17 cellular contexts compared by ENCODE assay signal in the genomic region with DNA sequence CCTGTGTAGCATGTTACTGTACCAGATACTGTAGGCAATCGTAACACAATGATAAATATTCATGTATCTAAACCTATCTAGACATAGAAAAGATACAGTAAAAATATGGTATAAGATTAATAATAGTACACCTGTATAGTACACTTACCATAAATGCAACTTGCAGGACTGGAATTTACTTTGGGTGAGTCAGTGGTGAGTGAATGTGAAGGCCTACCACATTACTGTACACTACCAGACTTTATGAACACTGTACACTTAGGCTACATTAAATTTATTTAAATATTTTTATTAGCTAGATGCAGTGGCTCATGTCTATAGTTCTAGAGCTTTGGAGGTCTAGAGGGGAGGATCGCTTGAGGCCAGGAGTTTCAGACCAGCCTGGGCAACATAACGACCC.
DNase-seq lines count a peak whose midpoint lies in the region; ATAC-seq and TF ChIP-seq lines count a peak whose summit lies in the region.
"Had no signal": no experiment of that assay in that cellular context is flagged by ENCODE, and none has a peak within 500 bp of the region (broad histone marks: within the 10 kb centered on the region; RNA-seq: fewer than 3 reads in every experiment).

No MANE protein-coding gene starts in this region.

- no peak overlapping the region for H3K4me3 ChIP-seq in mammary epithelial cell (replicated peaks in 1 of 3; ENCODE audit: insufficient read depth in 1 of 3, low read depth in 2 of 3, low read length in 3 of 3)
- no peak overlapping the region for H3K4me3 ChIP-seq in RWPE2 (ENCODE audit: severe bottlenecking)
- no peak overlapping the region for H3K4me3 ChIP-seq in OCI-LY7 (ENCODE audit: low read depth, low read length, poor library complexity, severe bottlenecking)
- H3K4me3 ChIP-seq: HAP-1 had no signal

- no peak overlapping the region for H3K4me3 Mint-ChIP-seq in MCF 10A (ENCODE audit: unreplicated experiment)
- H3K4me3 Mint-ChIP-seq: CD14-positive monocyte; CD8-positive, alpha-beta T cell; IgD-negative memory B cell had no signal

- H4K20me1 ChIP-seq in mammary epithelial cell (ENCODE audit: insufficient read depth, low read length) (no peaks in the 10 kb centered on the region), OCI-LY7 (ENCODE audit: insufficient read depth, low read length) (no peaks in the 10 kb centered on the region)

- H3K27me3 ChIP-seq in mammary epithelial cell (ENCODE audit: insufficient read depth, low read length) (no peaks in the 10 kb centered on the region), RWPE2 (ENCODE audit: insufficient read depth, poor library complexity, severe bottlenecking) (no peaks in the 10 kb centered on the region), foreskin keratinocyte (peaks cover 19% of the 10 kb centered on the region)

- ATAC-seq in RWPE2 (ENCODE audit: low read depth) (peak; percentile 50; the same call in 2 of the 3 replicates), foreskin keratinocyte (peak; percentile 55), HG02798 (IDR thresholded peaks at IDR 0.05; ENCODE audit: poor library complexity, unreplicated experiment) (no peak)
- ATAC-seq in activated CD4-positive, CD25-positive, alpha-beta regulatory T cell treated with anti-CD3 and anti-CD28 coated beads, Interleukin-2, amount 50 U/mL, for 24 hours, result no peak
- ATAC-seq: CD8-positive, alpha-beta T cell had no signal

- TF ChIP-seq CTCF in mammary epithelial cell (conservative IDR thresholded peaks at IDR 0.05 in 1 of 2, IDR thresholded peaks at IDR 0.05 in 1 of 2; ENCODE audit: extremely low read depth in 1 of 2, insufficient read depth in 1 of 2, low read depth in 1 of 2, low read length in 2 of 2) (no peak), MCF 10A (IDR thresholded peaks at IDR 0.05; ENCODE audit: unreplicated experiment) (no peak), RWPE2 (IDR thresholded peaks at IDR 0.05; ENCODE audit: poor library complexity, severe bottlenecking) (no peak), foreskin keratinocyte (conservative IDR thresholded peaks at IDR 0.05) (no peak), OCI-LY7 (conservative IDR thresholded peaks at IDR 0.05; ENCODE audit: low read length) (no peak)

- no peaks in the 10 kb centered on the region for H3K36me3 ChIP-seq in mammary epithelial cell (ENCODE audit: insufficient read depth, low read length)
- H3K36me3 ChIP-seq in RWPE2 (ENCODE audit: low read depth), result no peaks in the 10 kb centered on the region
- H3K36me3 ChIP-seq in OCI-LY7 (ENCODE audit: insufficient read depth, low read length), result no peaks in the 10 kb centered on the region
- H3K36me3 ChIP-seq: HAP-1 had no signal

- peaks cover 6% of the 10 kb centered on the region for H3K36me3 Mint-ChIP-seq in MCF 10A (ENCODE audit: insufficient read depth, unreplicated experiment)
- H3K36me3 Mint-ChIP-seq: CD14-positive monocyte; CD8-positive, alpha-beta T cell; IgD-negative memory B cell had no signal

- H3K9ac ChIP-seq in mammary epithelial cell (ENCODE audit: insufficient read depth, low read length), result no peak overlapping the region

- intact Hi-C loops in mammary epithelial cell (cut with micrococcal nuclease) (no loop called here), MCF 10A (cut with micrococcal nuclease) (no loop called here), OCI-LY7 (cut with micrococcal nuclease; ENCODE audit: unreplicated experiment) (no loop called here)

- no peaks in the 10 kb centered on the region for H3K4me1 Mint-ChIP-seq in MCF 10A (ENCODE audit: insufficient read depth, unreplicated experiment)
- H3K4me1 Mint-ChIP-seq: CD14-positive monocyte, IgD-negative memory B cell had no signal

- H3K27ac Mint-ChIP-seq in MCF 10A (ENCODE audit: low read depth, unreplicated experiment), result no peak overlapping the region
- H3K27ac Mint-ChIP-seq: CD14-positive monocyte; CD8-positive, alpha-beta T cell; IgD-negative memory B cell had no signal

- no peaks in the 10 kb centered on the region for H3K9me2 ChIP-seq in OCI-LY7 (ENCODE audit: insufficient read depth, low read length)

- CTCF ChIA-PET in mammary epithelial cell (lab: Charles Lee; ENCODE audit: low non-redundant PET) (no interaction called here), MCF 10A (lab: Yijun Ruan, JAX) (interaction anchor here (0.6 kb wide), 1 partner anchor 145 kb away, joined by 3 read pairs; a partner anchor contains a TSS), OCI-LY7 (lab: Charles Lee; ENCODE audit: unreplicated experiment) (no interaction called here)

- no TSS peak for BruUV-seq in mammary epithelial cell (replicated peaks; lab: Mats Ljungman, UMichigan)
- no TSS peak for BruUV-seq in MCF 10A (replicated peaks; lab: Mats Ljungman, UMichigan)
- BruUV-seq in OCI-LY7 (replicated peaks; lab: Mats Ljungman, UMichigan), result no TSS peak

- 66% methylated on average over 3 of the region's 3 CpGs for WGBS in mammary epithelial cell (ENCODE audit: low coverage, missing lambda C conversion rate)

- no peaks in the 10 kb centered on the region for H3K9me3 ChIP-seq in mammary epithelial cell (replicated peaks; ENCODE audit: insufficient read depth, low read length)
- no peaks in the 10 kb centered on the region for H3K9me3 ChIP-seq in RWPE2 (ENCODE audit: severe bottlenecking)
- no peaks in the 10 kb centered on the region for H3K9me3 ChIP-seq in OCI-LY7 (ENCODE audit: low read length)
- H3K9me3 ChIP-seq: Caco-2, HAP-1 had no signal

- no peak overlapping the region for H2AFZ ChIP-seq in mammary epithelial cell (ENCODE audit: low read depth, low read length)
- no peak overlapping the region for H2AFZ ChIP-seq in OCI-LY7 (ENCODE audit: low read length)

- H3K4me2 ChIP-seq in mammary epithelial cell (ENCODE audit: insufficient read depth, low read depth, low read length), result no peak overlapping the region
- H3K4me2 ChIP-seq in OCI-LY7 (ENCODE audit: low read length), result no peak overlapping the region

- H3K27me3 Mint-ChIP-seq in MCF 10A (ENCODE audit: insufficient read depth, unreplicated experiment), result peaks cover 52% of the 10 kb centered on the region

- H3K79me2 ChIP-seq in mammary epithelial cell (ENCODE audit: insufficient read depth, low read length) (no peaks in the 10 kb centered on the region), OCI-LY7 (ENCODE audit: insufficient read depth, low read depth, low read length) (no peaks in the 10 kb centered on the region)

- dilution Hi-C loops in mammary epithelial cell (cut with HindIII; ENCODE audit: low sequenced_read_pairs), result no loop called here

- peaks cover 8% of the 10 kb centered on the region for H3K9me3 Mint-ChIP-seq in MCF 10A (ENCODE audit: unreplicated experiment)
- H3K9me3 Mint-ChIP-seq: CD8-positive, alpha-beta T cell; IgD-negative memory B cell had no signal

- H3K27ac ChIP-seq in mammary epithelial cell (ENCODE audit: insufficient read depth, low read depth, low read length) (no peak overlapping the region), RWPE2 (ENCODE audit: poor library complexity, severe bottlenecking) (no peak overlapping the region), foreskin keratinocyte (no peak overlapping the region), OCI-LY7 (ENCODE audit: low read depth, low read length, poor library complexity, severe bottlenecking) (no peak overlapping the region)
- H3K27ac ChIP-seq: 22Rv1, HL-60 had no signal

- no peaks in the 10 kb centered on the region for H3K4me1 ChIP-seq in mammary epithelial cell (ENCODE audit: insufficient read depth, low read length)
- H3K4me1 ChIP-seq in RWPE2 (ENCODE audit: insufficient read depth, poor library complexity, severe bottlenecking), result no peaks in the 10 kb centered on the region
- H3K4me1 ChIP-seq in foreskin keratinocyte, result no peaks in the 10 kb centered on the region
- no peaks in the 10 kb centered on the region for H3K4me1 ChIP-seq in OCI-LY7 (ENCODE audit: insufficient read depth, low read length, poor library complexity, severe bottlenecking)
- H3K4me1 ChIP-seq: Caco-2, HAP-1 had no signal

- DNase-seq in mammary epithelial cell (peak; percentile 29), MCF 10A (ENCODE audit: unreplicated experiment) (no peak), RWPE2 (ENCODE audit: low spot score) (no peak), foreskin keratinocyte (peak; percentile 8 to 28), NCI-H69 (lab: John Stamatoyannopoulos, UW) (no peak), OCI-LY7 (ENCODE audit: low spot score) (no peak)
- DNase-seq: Caco-2; CD8-positive, alpha-beta T cell; DND-41; KG1 had no signal

- in situ Hi-C loops in mammary epithelial cell (cut with MboI; ENCODE audit: low sequenced_read_pairs in 2 of 2), result no loop called here

- POLR2A ChIA-PET in MCF 10A (lab: Yijun Ruan, JAX), result no interaction called here
- POLR2A ChIA-PET in OCI-LY7 (lab: Charles Lee), result no interaction called here

Comparison
In these comparisons a context has a peak if more than half of its experiments do, and no peak if none do; other contexts are left out.
1. DNase-seq: peak in mammary epithelial cell (single experiment) and foreskin keratinocyte (2 of 2); none in MCF 10A (single experiment), RWPE2 (single experiment), NCI-H69 (single experiment) and OCI-LY7 (single experiment).
2. ATAC-seq: peak in RWPE2 (single experiment) and foreskin keratinocyte (single experiment); none in activated CD4-positive, CD25-positive, alpha-beta regulatory T cell treated with anti-CD3 and anti-CD28 coated beads, Interleukin-2, amount 50 U/mL, for 24 hours (0 of 2) and HG02798 (single experiment).